Comparison of ENCODE assay signal across 11 cellular contexts in genomic region chr1:167276969-167277368, GRCh38. TPM values are rescaled to one million over a fixed set of nuclear protein-coding genes. Genes with fewer than 3 reads are reported as not detected.
DNase-seq lines count a peak whose midpoint lies in the region; ATAC-seq lines count a peak whose summit lies in the region.
"Had no signal": no experiment of that assay in that cellular context is flagged by ENCODE, and none has a peak within 500 bp of the region (broad histone marks: within the 10 kb centered on the region; RNA-seq: fewer than 3 reads in every experiment).

No MANE protein-coding gene starts in this region.

- peak overlapping the region; percentile 30 to 56 for H3K27ac Mint-ChIP-seq in natural killer cell treated with Interleukin-12 subunit alpha and Interleukin-12 subunit beta and Interleukin-15 and Interleukin-18, amount 100 ng/mL, for 72 hours

- peak; percentile 80 for ATAC-seq in GM18870 (IDR thresholded peaks at IDR 0.05; ENCODE audit: unreplicated experiment)
- peak; percentile 82 for ATAC-seq in GM21576 (IDR thresholded peaks at IDR 0.05; ENCODE audit: unreplicated experiment)
- ATAC-seq in HG03159 (IDR thresholded peaks at IDR 0.05; ENCODE audit: unreplicated experiment): peak; percentile 72
- peak; percentile 70 to 82 for ATAC-seq in natural killer cell treated with Interleukin-12 subunit alpha and Interleukin-12 subunit beta and Interleukin-15 and Interleukin-18, amount 100 ng/mL, for 72 hours
- ATAC-seq in GM19023 (IDR thresholded peaks at IDR 0.05; ENCODE audit: unreplicated experiment): no peak

- H3K9me3 Mint-ChIP-seq in natural killer cell treated with Interleukin-12 subunit alpha and Interleukin-12 subunit beta and Interleukin-15 and Interleukin-18, amount 100 ng/mL, for 72 hours: no peaks in the 10 kb centered on the region

- H3K4me1 Mint-ChIP-seq in natural killer cell treated with Interleukin-12 subunit alpha and Interleukin-12 subunit beta and Interleukin-15 and Interleukin-18, amount 100 ng/mL, for 72 hours (ENCODE audit: low read depth in 2 of 2): peaks cover 27 to 30% of the 10 kb centered on the region in 2 donors

- no peak for DNase-seq in natural killer cell treated with Interleukin-12 subunit alpha and Interleukin-12 subunit beta and Interleukin-15 and Interleukin-18, amount 100 ng/mL, for 72 hours (ENCODE audit: low spot score)
- no peak for DNase-seq in kidney glomerular epithelial cell (lab: John Stamatoyannopoulos, UW)
- DNase-seq in activated effector memory CD4-positive, alpha-beta T cell treated with anti-CD3 and anti-CD28 coated beads, Interleukin-2, amount 50 U/mL, for 16 hours: no peak
- DNase-seq: activated CD8-positive, alpha-beta memory T cell treated with anti-CD3 and anti-CD28 coated beads for 24 hours; Karpas-422; NCI-H510A; substantia nigra had no signal

- H3K4me3 Mint-ChIP-seq in natural killer cell treated with Interleukin-12 subunit alpha and Interleukin-12 subunit beta and Interleukin-15 and Interleukin-18, amount 100 ng/mL, for 72 hours: peak overlapping the region; percentile 53

- no peaks in the 10 kb centered on the region for H3K27me3 Mint-ChIP-seq in natural killer cell treated with Interleukin-12 subunit alpha and Interleukin-12 subunit beta and Interleukin-15 and Interleukin-18, amount 100 ng/mL, for 72 hours

- no peaks in the 10 kb centered on the region for H3K36me3 Mint-ChIP-seq in natural killer cell treated with Interleukin-12 subunit alpha and Interleukin-12 subunit beta and Interleukin-15 and Interleukin-18, amount 100 ng/mL, for 72 hours

RNA-seq across cellular contexts. Expression of gene POU2F1, which starts 56.3 kb away (rescaled TPM):
- 10 to 100 TPM; 22.9 to 40.2 TPM for total RNA-seq in natural killer cell treated with Interleukin-12 subunit alpha and Interleukin-12 subunit beta and Interleukin-15 and Interleukin-18, amount 100 ng/mL, for 72 hours
